8 cellular contexts compared by ENCODE assay signal in genomic region chr9:137127301-137128157, GRCh38. TPM values are rescaled to one million over a fixed set of nuclear protein-coding genes. Genes with fewer than 3 reads are reported as not detected.
DNase-seq lines count a peak whose midpoint lies in the region; ATAC-seq and TF ChIP-seq lines count a peak whose summit lies in the region.

No MANE protein-coding gene starts in this region.

- H3K23ac ChIP-seq in H9 (ENCODE audit: insufficient read length, low read depth, low read length), result no peak overlapping the region

- H2BK20ac ChIP-seq in H9 (ENCODE audit: low read depth, low read length, poor library complexity, severe bottlenecking), result no peak overlapping the region

- H3K4me1 ChIP-seq in H9 (ENCODE audit: insufficient read depth, low read length) (no peaks in the 10 kb centered on the region), psoas muscle (peaks cover 13% of the 10 kb centered on the region), adrenal gland (replicated peaks in 1 of 2) (peaks cover 15 to 26% of the 10 kb centered on the region in 2 donors)
- H3K4me1 ChIP-seq in effector memory CD4-positive, alpha-beta T cell (ENCODE audit: control insufficient read depth, insufficient read depth, low read length, poor library complexity, severe bottlenecking), result peaks cover 28% of the 10 kb centered on the region

- TF ChIP-seq CTCF in H9 (conservative IDR thresholded peaks at IDR 0.05) (no peak), psoas muscle (IDR thresholded peaks at IDR 0.05) (no peak), adrenal gland (IDR thresholded peaks at IDR 0.05) (no peak)

- H2AK5ac ChIP-seq in H9 (ENCODE audit: insufficient read length, low read length), result no peak overlapping the region

- peaks cover 14 to 17% of the 10 kb centered on the region in 2 experiments for H3K4me1 Mint-ChIP-seq in H9

- TF ChIP-seq POLR2A in Raji (IDR thresholded peaks at IDR 0.05; ENCODE audit: insufficient read depth, low read depth, low read length), result peak; percentile 50
- TF ChIP-seq POLR2A in adrenal gland (IDR thresholded peaks at IDR 0.05), result no peak

- WGBS in H9 (ENCODE audit: extremely low coverage, insufficient read length, low lambda C conversion rate), result no CpG with 5 or more reads among the region's 24 CpGs
- 50 to 53% (median 51%) methylated on average over 24 of the region's 24 CpGs for WGBS in psoas muscle, 3 donors
- WGBS in adrenal gland, 4 donors, result 42 to 53% (median 49%) methylated on average over 24 of the region's 24 CpGs

- no peak for ATAC-seq in psoas muscle

- no peaks in the 10 kb centered on the region; a peak in 1 of 7 replicates for H3K36me3 Mint-ChIP-seq in H9 (ENCODE audit: insufficient read depth in 1 of 3, low read depth in 3 of 3)

- no peak overlapping the region for H2AFZ ChIP-seq in H9 (ENCODE audit: low read length)

- H4K20me1 ChIP-seq in H9 (ENCODE audit: control insufficient read depth, insufficient read depth, insufficient read length), result no peaks in the 10 kb centered on the region

- peaks cover 28% of the 10 kb centered on the region for H3K27me3 Mint-ChIP-seq in H9 (ENCODE audit: low read depth)

- H4K5ac ChIP-seq in H9 (ENCODE audit: insufficient read length, low read depth, low read length), result no peak overlapping the region

- no peak overlapping the region for H4K91ac ChIP-seq in H9 (ENCODE audit: insufficient read length, low read depth, low read length)

- H3K4me3 ChIP-seq in effector memory CD4-positive, alpha-beta T cell (ENCODE audit: insufficient read depth, low read depth, low read length, poor library complexity, severe bottlenecking), result peak overlapping the region; percentile 60
- H3K4me3 ChIP-seq in psoas muscle, result peak overlapping the region; percentile 18
- peak overlapping the region in 1 of 4 donors; percentile 17 for H3K4me3 ChIP-seq in adrenal gland

- H3K56ac ChIP-seq in H9 (ENCODE audit: insufficient read length, low read depth, low read length), result no peak overlapping the region

- no peaks in the 10 kb centered on the region for H3K9me3 Mint-ChIP-seq in H9

- DNase-seq in H9 (no peak), psoas muscle (no peak), GM19238 (ENCODE audit: insufficient read length, low spot score) (no peak), NCI-H2171 (lab: John Stamatoyannopoulos, UW) (no peak), islet precursor cell (no peak), adrenal gland (no peak)
- DNase-seq in effector memory CD4-positive, alpha-beta T cell, result peak in 1 of 3 donors; percentile 34

- no peaks in the 10 kb centered on the region for H3K79me1 ChIP-seq in H9 (ENCODE audit: insufficient read depth, low read depth, low read length, poor library complexity, severe bottlenecking)

- H3K4me3 Mint-ChIP-seq in H9, result peak overlapping the region; percentile 76 to 81

- no peak overlapping the region for H3K4ac ChIP-seq in H9 (ENCODE audit: low read depth, low read length)

- no peak overlapping the region for H3K18ac ChIP-seq in H9 (ENCODE audit: insufficient read length, low read depth, low read length)

- H3K27ac ChIP-seq in H9 (ENCODE audit: insufficient read length, low read depth, low read length) (no peak overlapping the region), psoas muscle (no peak overlapping the region), adrenal gland (peak overlapping the region in 2 of 5 donors; percentile 8 to 78)
- H3K27ac ChIP-seq in effector memory CD4-positive, alpha-beta T cell (ENCODE audit: insufficient read depth, low read length, poor library complexity, severe bottlenecking), result peak overlapping the region; percentile 77

- H3K9me3 ChIP-seq in H9 (ENCODE audit: control insufficient read depth, low read depth, low read length) (no peaks in the 10 kb centered on the region), psoas muscle (no peaks in the 10 kb centered on the region), adrenal gland (replicated peaks in 1 of 3) (no peaks in the 10 kb centered on the region)
- H3K9me3 ChIP-seq in effector memory CD4-positive, alpha-beta T cell (ENCODE audit: control insufficient read depth, low read length), result peaks cover 13% of the 10 kb centered on the region

- no peak overlapping the region for H2BK120ac ChIP-seq in H9 (ENCODE audit: low read depth, low read length, poor library complexity, severe bottlenecking)

- H4K8ac ChIP-seq in H9 (replicated peaks; ENCODE audit: insufficient read length, low read depth, low read length), result no peak overlapping the region

- no peak overlapping the region for H3K14ac ChIP-seq in H9 (ENCODE audit: insufficient read depth, low read length)

- no peak overlapping the region for H3K9ac ChIP-seq in H9 (ENCODE audit: extremely low read depth, insufficient read length, low read length)

- no peak overlapping the region for H2BK15ac ChIP-seq in H9 (ENCODE audit: low read depth, low read length)

- no peak overlapping the region for H3K4me2 ChIP-seq in H9 (ENCODE audit: insufficient read depth, insufficient read length, low read length)

- H3T11ph ChIP-seq in H9 (ENCODE audit: low read length), result no peak overlapping the region

- H3K27me3 ChIP-seq in H9 (ENCODE audit: insufficient read depth, low read length) (no peaks in the 10 kb centered on the region), psoas muscle (ENCODE audit: insufficient read depth in 3 of 3, low read length in 2 of 3) (peaks cover 0 to 14% (median 5%) of the 10 kb centered on the region in 3 donors), adrenal gland (no peaks in the 10 kb centered on the region)
- no peaks in the 10 kb centered on the region for H3K27me3 ChIP-seq in effector memory CD4-positive, alpha-beta T cell (replicated peaks; ENCODE audit: control insufficient read depth, insufficient read depth, low read length, poor library complexity, severe bottlenecking)

- no peaks in the 10 kb centered on the region for H3K36me3 ChIP-seq in effector memory CD4-positive, alpha-beta T cell (ENCODE audit: control insufficient read depth, insufficient read depth, low read length)
- H3K36me3 ChIP-seq in psoas muscle (ENCODE audit: insufficient read depth in 1 of 2, low read depth in 1 of 2), result no peaks in the 10 kb centered on the region
- H3K36me3 ChIP-seq in adrenal gland (replicated peaks in 1 of 2), result no peaks in the 10 kb centered on the region

- no peak overlapping the region for H2BK5ac ChIP-seq in H9 (ENCODE audit: insufficient read length, low read length)

- intact Hi-C loops in psoas muscle (cut with DNase I) (no loop called here), adrenal gland (cut with DNase I) (no loop called here)

- no peak overlapping the region for H3K27ac Mint-ChIP-seq in H9

- H2BK12ac ChIP-seq in H9 (ENCODE audit: insufficient read length, low read depth, low read length), result no peak overlapping the region

- no peaks in the 10 kb centered on the region for H3K79me2 ChIP-seq in H9 (ENCODE audit: insufficient read depth, low read length)

- H3K23me2 ChIP-seq in H9 (ENCODE audit: insufficient read length, low read depth, low read length, poor library complexity, severe bottlenecking), result peaks cover 4% of the 10 kb centered on the region

RNA-seq across cellular contexts. Expression of gene GRIN1, which starts 11.4 kb away (rescaled TPM):
- 2.0 and 2.9 TPM in 2 replicates for total RNA-seq in H9 (2021)
- not detected for total RNA-seq in psoas muscle
- under 1 TPM in 1 of 3 donors, not detected in 2; 0.06 TPM for polyA plus RNA-seq in psoas muscle
- total RNA-seq in adrenal gland, result under 1 TPM in 3 of 8 donors, not detected in 5; 0.04 to 0.28 (median 0.11) TPM
- under 1 TPM; 0.04 to 0.16 (median 0.10) TPM for polyA plus RNA-seq in adrenal gland

RNA-seq across cellular contexts. Expression of gene DPP7, which starts 13.0 kb away (rescaled TPM):
- total RNA-seq in H9 (2021) (27.3 and 29.4 TPM in 2 replicates), psoas muscle (10 to 100 TPM; 43.2 to 75.3 (median 67.5) TPM), adrenal gland (100 to 1,000 TPM; 206 to 387 (median 237) TPM)
- polyA plus RNA-seq in psoas muscle (10 to 100 TPM; 34.8 to 67.7 (median 61.3) TPM), adrenal gland (1,000 to 10,000 TPM in 2 of 3 donors, 10 to 100 TPM in 1; 52.6 to 1,938 (median 1,109) TPM)

RNA-seq across cellular contexts. Expression of gene MAN1B1, which starts 40.7 kb away (rescaled TPM):
- 32.7 and 34.9 TPM in 2 replicates for total RNA-seq in H9 (2021)
- total RNA-seq in psoas muscle, result 10 to 100 TPM; 13.5 to 18.1 (median 14.4) TPM
- polyA plus RNA-seq in psoas muscle, result 10 to 100 TPM; 13.1 to 24.4 (median 21.8) TPM
- 100 to 1,000 TPM in 1 of 8 donors, 10 to 100 TPM in 7; 44.5 to 102 (median 67.9) TPM for total RNA-seq in adrenal gland
- 100 to 1,000 TPM in 1 of 3 donors, 10 to 100 TPM in 2; 44.4 to 138 (median 87.6) TPM for polyA plus RNA-seq in adrenal gland

RNA-seq across cellular contexts. Expression of gene LRRC26, which starts 42.3 kb away (rescaled TPM):
- total RNA-seq in H9 (2021), result 0.55 and 0.96 TPM in 2 replicates
- not detected for total RNA-seq in psoas muscle
- not detected for polyA plus RNA-seq in psoas muscle
- not detected for total RNA-seq in adrenal gland
- not detected for polyA plus RNA-seq in adrenal gland

RNA-seq across cellular contexts. Expression of gene TMEM210, which starts 44.3 kb away (rescaled TPM):
- total RNA-seq in H9 (2021) (not detected in 2 replicates), psoas muscle (not detected), adrenal gland (not detected)
- polyA plus RNA-seq in psoas muscle (not detected), adrenal gland (not detected)
